Comparison of ENCODE assay signal across 9 cellular contexts in the genomic region with DNA sequence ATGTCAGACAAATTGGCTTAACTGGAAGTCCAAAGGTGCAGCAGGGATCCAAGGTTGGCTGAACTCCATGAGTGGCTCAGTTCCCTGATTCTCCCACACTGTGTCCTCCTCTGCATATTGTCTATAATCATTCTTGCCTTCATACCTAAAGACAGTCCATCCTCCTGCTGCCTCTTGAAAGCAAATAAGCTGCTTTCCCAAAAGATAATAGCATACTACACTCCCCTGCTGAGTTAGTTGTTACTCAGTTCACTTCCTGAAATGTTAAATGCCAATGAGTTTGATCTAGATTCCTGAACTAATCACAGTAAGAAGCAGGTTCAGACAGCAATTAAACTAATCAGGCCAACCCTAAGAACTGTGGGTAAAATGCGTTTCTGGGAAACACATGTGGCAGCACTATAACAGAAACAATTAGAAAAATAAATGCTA. TPM values are rescaled to one million over a fixed set of nuclear protein-coding genes. Genes with fewer than 3 reads are reported as not detected.
DNase-seq lines count a peak whose midpoint lies in the region; ATAC-seq and TF ChIP-seq lines count a peak whose summit lies in the region.
"Had no signal": no experiment of that assay in that cellular context is flagged by ENCODE, and none has a peak within 500 bp of the region (broad histone marks: within the 10 kb centered on the region; RNA-seq: fewer than 3 reads in every experiment).

No MANE protein-coding gene starts in this region.

- POLR2A ChIA-PET in activated naive CD8-positive, alpha-beta T cell treated with anti-CD3 and anti-CD28 coated beads, Interleukin-2, amount 10 ng/mL, durations not matched to agents 7 days and 5 days (lab: Charles Lee) = interaction anchor here (2.0 to 8.0 kb wide), 2 partner anchors 38 to 80 kb away, joined by 8 to 466 read pairs; partner anchors contain the start of gene SF3B4

- TF ChIP-seq POLR2A in GM18505 (IDR thresholded peaks at IDR 0.05; ENCODE audit: borderline replicate concordance, extremely low read depth, insufficient read depth, insufficient read length) = no peak

- H3K27ac Mint-ChIP-seq in activated naive CD8-positive, alpha-beta T cell treated with anti-CD3 and anti-CD28 coated beads, Interleukin-2, amount 10 ng/mL, durations not matched to agents 7 days and 5 days = peak overlapping the region; percentile 92

- no peaks in the 10 kb centered on the region for H3K27me3 Mint-ChIP-seq in activated naive CD8-positive, alpha-beta T cell treated with anti-CD3 and anti-CD28 coated beads, Interleukin-2, amount 10 ng/mL, durations not matched to agents 7 days and 5 days

- DNase-seq in HT1080 (ENCODE audit: low read depth) (peak; percentile 41), medulla oblongata (ENCODE audit: extremely low spot score) (peak; percentile 12), C1 segment of cervical spinal cord (lab: John Stamatoyannopoulos, UW) (no peak), foreskin melanocyte (no peak)
- no peak for DNase-seq in activated naive CD8-positive, alpha-beta T cell treated with anti-CD3 and anti-CD28 coated beads, Interleukin-2, amount 10 ng/mL, durations not matched to agents 7 days and 5 days
- DNase-seq: activated CD8-positive, alpha-beta memory T cell treated with anti-CD3 and anti-CD28 coated beads for 24 hours had no signal

- peaks cover 37% of the 10 kb centered on the region for H3K36me3 Mint-ChIP-seq in activated naive CD8-positive, alpha-beta T cell treated with anti-CD3 and anti-CD28 coated beads, Interleukin-2, amount 10 ng/mL, durations not matched to agents 7 days and 5 days

- H3K4me3 Mint-ChIP-seq in activated naive CD8-positive, alpha-beta T cell treated with anti-CD3 and anti-CD28 coated beads, Interleukin-2, amount 10 ng/mL, durations not matched to agents 7 days and 5 days = peak overlapping the region; percentile 87

- no peak for TF ChIP-seq CTCF in C4-2B (conservative IDR thresholded peaks at IDR 0.05)

- ATAC-seq in activated naive CD8-positive, alpha-beta T cell treated with anti-CD3 and anti-CD28 coated beads, Interleukin-2, amount 10 ng/mL, durations not matched to agents 7 days and 5 days (ENCODE audit: low read depth) = no peak
- ATAC-seq in GM19351 (IDR thresholded peaks at IDR 0.05; ENCODE audit: unreplicated experiment) (no peak), GM18505 (IDR thresholded peaks at IDR 0.05; ENCODE audit: unreplicated experiment) (no peak)

- peaks cover 51% of the 10 kb centered on the region for H3K4me1 Mint-ChIP-seq in activated naive CD8-positive, alpha-beta T cell treated with anti-CD3 and anti-CD28 coated beads, Interleukin-2, amount 10 ng/mL, durations not matched to agents 7 days and 5 days

- peak overlapping the region; percentile 44; the same call in 1 of the 2 replicates for H3K27ac ChIP-seq in C4-2B

- no peaks in the 10 kb centered on the region for H3K9me3 Mint-ChIP-seq in activated naive CD8-positive, alpha-beta T cell treated with anti-CD3 and anti-CD28 coated beads, Interleukin-2, amount 10 ng/mL, durations not matched to agents 7 days and 5 days

RNA-seq across cellular contexts. Expression of gene BOLA1, which starts 51.0 kb away (rescaled TPM):
- total RNA-seq in HT1080 (2014; rRNA removed; shearing (Covaris generic)) = 15.1 and 19.2 TPM in 2 replicates
- 21.2 and 24.7 TPM in 2 replicates for polyA plus RNA-seq in HT1080 (2015; cell fraction: cytosol; rRNA removed)
- polyA plus RNA-seq in HT1080 (2015; cell fraction: nucleus; rRNA removed) = 14.8 and 21.1 TPM in 2 replicates
- total RNA-seq in activated naive CD8-positive, alpha-beta T cell treated with anti-CD3 and anti-CD28 coated beads, Interleukin-2, amount 10 ng/mL, durations not matched to agents 7 days and 5 days = 10 to 100 TPM; 23.7 to 25.4 TPM

Comparison
In these comparisons a context has a peak if more than half of its experiments do, and no peak if none do; other contexts are left out.
1. DNase-seq: peak in HT1080 (single experiment) and medulla oblongata (single experiment); none in activated naive CD8-positive, alpha-beta T cell treated with anti-CD3 and anti-CD28 coated beads, Interleukin-2, amount 10 ng/mL, durations not matched to agents 7 days and 5 days (single experiment), C1 segment of cervical spinal cord (0 of 14) and foreskin melanocyte (single experiment).